Comparison of ENCODE assay signal across 20 cellular contexts in genomic region chr7:83111391-83111790, GRCh38. TPM values are rescaled to one million over a fixed set of nuclear protein-coding genes. Genes with fewer than 3 reads are reported as not detected.
"Had no signal": no experiment of that assay in that cellular context is flagged by ENCODE, and none has a peak within 500 bp of the region (broad histone marks: within the 10 kb centered on the region; RNA-seq: fewer than 3 reads in every experiment).

No MANE protein-coding gene starts in this region.

- H3K27ac ChIP-seq: body of pancreas, cardiac muscle cell, epithelial cell of prostate, heart left ventricle, stomach, suprapubic skin, tibial nerve had no signal

- H3K36me3 Mint-ChIP-seq: activated naive CD8-positive, alpha-beta T cell treated with anti-CD3 and anti-CD28 coated beads for 36 hours; memory B cell; stimulated activated memory B cell treated with anti-CD40 and anti-IgM and Interleukin-4, amounts not matched to agents 10 μg/mL and 1 μg/mL and 100 μg/mL, for 72 hours had no signal

- H3K4me3 Mint-ChIP-seq: activated naive CD8-positive, alpha-beta T cell treated with anti-CD3 and anti-CD28 coated beads for 36 hours; activated T-cell treated with anti-CD3 and anti-CD28 coated beads, Interleukin-2, amount 50 U/mL, for 4 hours; memory B cell; stimulated activated memory B cell treated with anti-CD40 and anti-IgM and Interleukin-4, amounts not matched to agents 10 μg/mL and 1 μg/mL and 100 μg/mL, for 72 hours had no signal

- DNase-seq: activated CD8-positive, alpha-beta memory T cell treated with anti-CD3 and anti-CD28 coated beads for 24 hours; activated CD8-positive, alpha-beta memory T cell treated with anti-CD3 and anti-CD28 coated beads, Interleukin-2, amount 50 U/mL, for 48 hours; activated naive CD4-positive, alpha-beta T cell treated with Interleukin-2 at 50 U/mL for 16 hours; activated naive CD8-positive, alpha-beta T cell treated with anti-CD3 and anti-CD28 coated beads for 36 hours; activated T-cell treated with anti-CD3 and anti-CD28 coated beads, Interleukin-2, amount 50 U/mL, for 4 hours; body of pancreas; heart left ventricle; left colon; mucosa of descending colon; occipital lobe; small intestine; stomach; T-helper 9 cell had no signal

- H3K27me3 Mint-ChIP-seq: activated naive CD8-positive, alpha-beta T cell treated with anti-CD3 and anti-CD28 coated beads for 36 hours; memory B cell; stimulated activated memory B cell treated with anti-CD40 and anti-IgM and Interleukin-4, amounts not matched to agents 10 μg/mL and 1 μg/mL and 100 μg/mL, for 72 hours had no signal

- H3K27me3 ChIP-seq: body of pancreas, cardiac muscle cell, heart left ventricle, stomach, suprapubic skin, tibial nerve had no signal

- FAIRE-seq: keratinocyte, small intestine had no signal

- H3K36me3 ChIP-seq: cardiac muscle cell, heart left ventricle, stomach, suprapubic skin, tibial nerve had no signal

- H3K9me3 ChIP-seq: body of pancreas, heart left ventricle, mucosa of descending colon, stomach, suprapubic skin, tibial nerve had no signal

- H3K27ac Mint-ChIP-seq: activated naive CD8-positive, alpha-beta T cell treated with anti-CD3 and anti-CD28 coated beads for 36 hours; memory B cell; stimulated activated memory B cell treated with anti-CD40 and anti-IgM and Interleukin-4, amounts not matched to agents 10 μg/mL and 1 μg/mL and 100 μg/mL, for 72 hours had no signal

- H3K9me3 Mint-ChIP-seq: activated naive CD8-positive, alpha-beta T cell treated with anti-CD3 and anti-CD28 coated beads for 36 hours; stimulated activated memory B cell treated with anti-CD40 and anti-IgM and Interleukin-4, amounts not matched to agents 10 μg/mL and 1 μg/mL and 100 μg/mL, for 72 hours had no signal

- H3K4me1 Mint-ChIP-seq: activated naive CD8-positive, alpha-beta T cell treated with anti-CD3 and anti-CD28 coated beads for 36 hours; memory B cell; stimulated activated memory B cell treated with anti-CD40 and anti-IgM and Interleukin-4, amounts not matched to agents 10 μg/mL and 1 μg/mL and 100 μg/mL, for 72 hours had no signal

- H3K4me1 ChIP-seq: body of pancreas, heart left ventricle, stomach, suprapubic skin, tibial nerve had no signal

- H3K4me3 ChIP-seq: body of pancreas, cardiac muscle cell, heart left ventricle, mucosa of descending colon, stomach, suprapubic skin, tibial nerve had no signal

RNA-seq across cellular contexts. Expression of gene PCLO, which starts 51.3 kb away (rescaled TPM):
- total RNA-seq: activated naive CD8-positive, alpha-beta T cell treated with anti-CD3 and anti-CD28 coated beads for 36 hours had no signal
